Comparison of ENCODE assay signal across 8 cellular contexts in the genomic region with DNA sequence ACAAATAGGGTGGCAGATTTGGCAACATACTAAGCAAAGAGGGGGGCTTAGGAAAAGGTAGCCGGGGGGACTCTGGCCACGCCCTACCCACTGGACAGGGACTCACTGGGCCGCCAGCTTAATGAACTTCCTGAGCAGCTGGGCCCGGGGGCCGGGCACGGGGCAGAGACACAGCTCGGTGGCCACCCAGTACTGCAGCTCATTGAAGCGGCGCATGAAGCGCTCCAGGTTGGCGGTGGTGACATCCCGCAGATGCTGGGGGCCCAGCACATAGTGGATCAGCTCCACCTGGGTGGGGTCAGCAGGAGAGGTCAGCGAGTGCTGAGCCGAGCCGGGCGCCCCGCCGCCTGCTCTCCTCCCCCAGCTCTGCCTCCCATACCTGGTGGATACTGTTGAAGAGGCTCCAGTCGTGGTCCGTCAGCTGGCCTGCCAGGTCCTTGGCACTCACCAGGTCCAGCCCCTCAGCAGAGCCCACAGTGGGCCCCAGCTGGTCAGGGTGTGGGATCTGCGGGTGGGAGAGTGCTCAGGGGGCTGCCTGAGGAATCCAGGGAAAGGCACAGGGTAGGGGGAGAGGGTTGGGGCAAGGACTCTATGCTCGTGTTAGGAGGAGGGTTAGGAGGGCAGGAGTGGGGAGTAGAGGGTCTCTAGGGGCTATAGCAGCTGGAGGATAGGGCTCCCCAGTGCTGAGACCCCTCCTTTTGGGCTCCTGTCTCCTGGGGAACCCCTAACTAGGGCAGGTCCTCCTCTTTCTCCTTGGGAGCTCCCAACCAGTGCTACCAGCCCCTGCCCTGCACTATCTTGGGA. TPM values are rescaled to one million over a fixed set of nuclear protein-coding genes. Genes with fewer than 3 reads are reported as not detected.
A peak's percentile ranks its signal among the peaks of the same experiment; 100 is the strongest.
DNase-seq lines count a peak whose midpoint lies in the region; ATAC-seq and TF ChIP-seq lines count a peak whose summit lies in the region.

No MANE protein-coding gene starts in this region.

- BruUV-seq in HCT116 (replicated peaks; lab: Mats Ljungman, UMichigan), result no TSS peak

- H3K36me3 ChIP-seq in HCT116 (ENCODE audit: control insufficient read depth in 1 of 2, insufficient read depth in 2 of 2, low read length in 2 of 2) (no peaks in the 10 kb centered on the region), OCI-LY1 (ENCODE audit: insufficient read depth, low read length) (no peaks in the 10 kb centered on the region)

- RAD21 ChIA-PET in HCT116 (lab: Charles Lee; ENCODE audit: low non-redundant PET in 1 of 2, low total read pairs in 2 of 2, uncharacterized antibody in 2 of 2, unreplicated experiment in 2 of 2), result interaction anchor here (0.6 to 5.5 kb wide), 11 partner anchors 25 to 455 kb away, joined by 3 to 61 read pairs (median 4); no protein-coding TSS in a partner anchor

- H3K4me2 ChIP-seq in HCT116 (ENCODE audit: low read length) (peak overlapping the region; percentile 47), OCI-LY1 (ENCODE audit: low read length) (peak overlapping the region; percentile 43; the same call in 1 of the 2 replicates)

- H3K27ac ChIP-seq in HCT116 (ENCODE audit: low read depth, low read length), result no peak overlapping the region
- peak overlapping the region; percentile 38 for H3K27ac ChIP-seq in OCI-LY1 (ENCODE audit: low read depth, low read length, poor library complexity, severe bottlenecking)

- H3K4me1 ChIP-seq in HCT116 (ENCODE audit: control insufficient read depth in 1 of 2, insufficient read depth in 2 of 2, low read length in 2 of 2) (peaks cover 29 to 48% of the 10 kb centered on the region in 2 experiments), OCI-LY1 (ENCODE audit: insufficient read depth, low read length, severe bottlenecking) (peaks cover 23% of the 10 kb centered on the region)

- CTCF ChIA-PET in HCT116 (lab: Charles Lee), result interaction anchor here (0.7 to 6.2 kb wide), 9 partner anchors 8 to 464 kb away, joined by 3 to 197 read pairs (median 15); a partner anchor contains a TSS

- TF ChIP-seq RAD21 in HCT116 (IDR thresholded peaks at IDR 0.05; ENCODE audit: low read depth), result no peak

- no peaks in the 10 kb centered on the region for H3K79me2 ChIP-seq in HCT116 (ENCODE audit: insufficient read depth, low read length)
- H3K79me2 ChIP-seq in OCI-LY1 (ENCODE audit: insufficient read depth, low read length), result no peaks in the 10 kb centered on the region

- intact Hi-C loops in HCT116 (cut with micrococcal nuclease), result no loop called here

- no peak for TF ChIP-seq CTCF in GM13976 (IDR thresholded peaks at IDR 0.05; ENCODE audit: borderline replicate concordance, control extremely low read depth, extremely low read depth, insufficient read depth, missing control alignments)
- TF ChIP-seq CTCF in HCT116 (IDR thresholded peaks at IDR 0.05 in 2 of 3, conservative IDR thresholded peaks at IDR 0.05 in 1 of 3; ENCODE audit: borderline replicate concordance in 1 of 3, insufficient read depth in 1 of 3, low read depth in 2 of 3, low read length in 2 of 3), result no peak
- no peak for TF ChIP-seq CTCF in OCI-LY1 (IDR thresholded peaks at IDR 0.05; ENCODE audit: low read length)

- H3K4me3 Mint-ChIP-seq in naive thymus-derived CD8-positive, alpha-beta T cell, result peak overlapping the region in 9 of 10 donors; percentile 36 to 61 (median 49)
- no peak overlapping the region for H3K4me3 Mint-ChIP-seq in activated naive CD8-positive, alpha-beta T cell treated with anti-CD3 and anti-CD28 coated beads for 36 hours

- no peaks in the 10 kb centered on the region for H4K20me1 ChIP-seq in HCT116 (ENCODE audit: insufficient read depth)
- H4K20me1 ChIP-seq in OCI-LY1 (ENCODE audit: insufficient read depth, low read length), result no peaks in the 10 kb centered on the region

- no peaks in the 10 kb centered on the region for H3K36me3 Mint-ChIP-seq in naive thymus-derived CD8-positive, alpha-beta T cell
- H3K36me3 Mint-ChIP-seq in activated naive CD8-positive, alpha-beta T cell treated with anti-CD3 and anti-CD28 coated beads for 36 hours, result no peaks in the 10 kb centered on the region

- peaks cover 0 to 2% (median 0%) of the 10 kb centered on the region in 9 donors for H3K9me3 Mint-ChIP-seq in naive thymus-derived CD8-positive, alpha-beta T cell
- no peaks in the 10 kb centered on the region for H3K9me3 Mint-ChIP-seq in activated naive CD8-positive, alpha-beta T cell treated with anti-CD3 and anti-CD28 coated beads for 36 hours

- in situ Hi-C loops in GM13976 (cut with MboI; ENCODE audit: low sequenced_read_pairs, unreplicated experiment), result no loop called here

- no peak overlapping the region for H3K4me3 ChIP-seq in HCT116 (replicated peaks in 1 of 2; ENCODE audit: low read depth in 1 of 2, low read length in 2 of 2)
- peak overlapping the region; percentile 13 for H3K4me3 ChIP-seq in OCI-LY1 (ENCODE audit: low read depth, low read length, poor library complexity, severe bottlenecking)

- H2AFZ ChIP-seq in HCT116 (ENCODE audit: low read depth, low read length, poor library complexity, severe bottlenecking), result no peak overlapping the region
- no peak overlapping the region for H2AFZ ChIP-seq in OCI-LY1 (ENCODE audit: low read length)

- H3K27me3 Mint-ChIP-seq in naive thymus-derived CD8-positive, alpha-beta T cell, result no peaks in the 10 kb centered on the region
- H3K27me3 Mint-ChIP-seq in activated naive CD8-positive, alpha-beta T cell treated with anti-CD3 and anti-CD28 coated beads for 36 hours, result no peaks in the 10 kb centered on the region

- TF ChIP-seq POLR2A in HCT116 (IDR thresholded peaks at IDR 0.05; ENCODE audit: borderline replicate concordance, extremely low read depth, insufficient read depth, insufficient read length), result no peak

- no peak; the same call in 1 of the 2 replicates for ATAC-seq in HCT116
- no peak for ATAC-seq in naive thymus-derived CD8-positive, alpha-beta T cell

- peaks cover 5% of the 10 kb centered on the region; the same call in 1 of the 2 replicates for H3F3A ChIP-seq in OCI-LY1 (ENCODE audit: insufficient read depth, low read length)

- no peaks in the 10 kb centered on the region for H3K9me2 ChIP-seq in HCT116 (ENCODE audit: insufficient read depth)
- H3K9me2 ChIP-seq in OCI-LY1 (ENCODE audit: low read depth, low read length), result no peaks in the 10 kb centered on the region

- H3K27me3 ChIP-seq in HCT116 (ENCODE audit: insufficient read depth, low read length), result no peaks in the 10 kb centered on the region
- H3K27me3 ChIP-seq in OCI-LY1 (ENCODE audit: insufficient read depth, low read length), result no peaks in the 10 kb centered on the region

- DNase-seq in GM13976 (ENCODE audit: low spot score) (peak; percentile 52), HCT116 (ENCODE audit: low read depth, low spot score) (no peak), dedifferentiated amniotic fluid mesenchymal stem cell (ENCODE audit: extremely low spot score) (no peak), NCI-H2107 (lab: John Stamatoyannopoulos, UW) (no peak), OCI-M2 (lab: John Stamatoyannopoulos, UW; ENCODE audit: unreplicated experiment) (no peak)
- DNase-seq in naive thymus-derived CD8-positive, alpha-beta T cell, result no peak
- DNase-seq in activated naive CD8-positive, alpha-beta T cell treated with anti-CD3 and anti-CD28 coated beads for 36 hours, result no peak

- H3K9ac ChIP-seq in HCT116 (ENCODE audit: low read length) (no peak overlapping the region), OCI-LY1 (ENCODE audit: low read length) (no peak overlapping the region; the same call in 1 of the 2 replicates)

- peaks cover 28 to 79% (median 48%) of the 10 kb centered on the region in 4 donors for H3K4me1 Mint-ChIP-seq in naive thymus-derived CD8-positive, alpha-beta T cell
- H3K4me1 Mint-ChIP-seq in activated naive CD8-positive, alpha-beta T cell treated with anti-CD3 and anti-CD28 coated beads for 36 hours, result peaks cover 11% of the 10 kb centered on the region

- no peaks in the 10 kb centered on the region for H3K9me3 ChIP-seq in HCT116 (ENCODE audit: control insufficient read depth in 1 of 2, insufficient read depth in 1 of 2, low read depth in 1 of 2, low read length in 2 of 2)
- H3K9me3 ChIP-seq in OCI-LY1 (ENCODE audit: low read length), result no peaks in the 10 kb centered on the region

- POLR2A ChIA-PET in HCT116 (lab: Charles Lee), result interaction anchor here (1.2 to 1.6 kb wide), 2 partner anchors 26 to 100 kb away, joined by 3 to 4 read pairs; no protein-coding TSS in a partner anchor
- POLR2A ChIA-PET in naive thymus-derived CD8-positive, alpha-beta T cell (lab: Charles Lee), result interaction anchor here (0.8 to 4.3 kb wide), 11 partner anchors 9 to 1370 kb away, joined by 3 to 22 read pairs (median 5); a partner anchor contains a TSS

- H3K27ac Mint-ChIP-seq in naive thymus-derived CD8-positive, alpha-beta T cell, result peak overlapping the region; percentile 14 to 91 (median 54)
- no peak overlapping the region for H3K27ac Mint-ChIP-seq in activated naive CD8-positive, alpha-beta T cell treated with anti-CD3 and anti-CD28 coated beads for 36 hours

TF ChIP-seq in HCT116, 20 proteins besides CTCF, POLR2A, EP300 and RAD21 (continues in another document):
- TF ChIP-seq YY1 (IDR thresholded peaks at IDR 0.05; ENCODE audit: extremely low read depth, insufficient replicate concordance, low read depth, low read length), result no peak
- no peak for TF ChIP-seq ZNF274 (IDR thresholded peaks at IDR 0.05; ENCODE audit: low read depth, low read length)
- no peak for TF ChIP-seq FOSL1 (IDR thresholded peaks at IDR 0.05; ENCODE audit: low read depth)

RNA-seq across cellular contexts. Expression of a gene that starts 15.4 kb away (rescaled TPM):
- total RNA-seq in HCT116 (2021; ENCODE audit: unreplicated experiment), result not detected
- 0.08 TPM in 1 of 2 replicates, not detected in the other for polyA plus RNA-seq in HCT116 (2012)
- not detected for total RNA-seq in naive thymus-derived CD8-positive, alpha-beta T cell
- polyA plus RNA-seq in naive thymus-derived CD8-positive, alpha-beta T cell, result not detected
- under 1 TPM in 1 of 2 experiments, not detected in 1; 0.08 TPM for total RNA-seq in activated naive CD8-positive, alpha-beta T cell treated with anti-CD3 and anti-CD28 coated beads for 36 hours

RNA-seq across cellular contexts. Expression of a gene that starts 17.9 kb away (rescaled TPM):
- total RNA-seq in HCT116 (2021; ENCODE audit: unreplicated experiment), result 1.8 TPM
- 1.1 and 1.9 TPM in 2 replicates for polyA plus RNA-seq in HCT116 (2012)
- total RNA-seq in naive thymus-derived CD8-positive, alpha-beta T cell, result under 1 TPM; 0.63 to 0.65 TPM
- polyA plus RNA-seq in naive thymus-derived CD8-positive, alpha-beta T cell, result under 1 TPM; 0.08 to 0.27 (median 0.12) TPM
- under 1 TPM; 0.27 to 0.54 TPM for total RNA-seq in activated naive CD8-positive, alpha-beta T cell treated with anti-CD3 and anti-CD28 coated beads for 36 hours

RNA-seq across cellular contexts. Expression of a gene that starts 32.3 kb away (rescaled TPM):
- 20.0 TPM for total RNA-seq in HCT116 (2021; ENCODE audit: unreplicated experiment)
- polyA plus RNA-seq in HCT116 (2012), result 12.2 and 15.7 TPM in 2 replicates
- total RNA-seq in naive thymus-derived CD8-positive, alpha-beta T cell, result 10 to 100 TPM; 11.5 to 12.8 TPM
- 10 to 100 TPM in 1 of 3 donors, 1 to 10 TPM in 2; 9.4 to 11.6 (median 9.7) TPM for polyA plus RNA-seq in naive thymus-derived CD8-positive, alpha-beta T cell
- total RNA-seq in activated naive CD8-positive, alpha-beta T cell treated with anti-CD3 and anti-CD28 coated beads for 36 hours, result 1 to 10 TPM; 5.4 to 6.0 TPM

RNA-seq across cellular contexts. Expression of a gene that starts 34.9 kb away (rescaled TPM):
- total RNA-seq in HCT116 (2021; ENCODE audit: unreplicated experiment), result 48.3 TPM
- polyA plus RNA-seq in HCT116 (2012), result 8.1 and 12.7 TPM in 2 replicates
- 10 to 100 TPM; 41.5 to 41.8 TPM for total RNA-seq in naive thymus-derived CD8-positive, alpha-beta T cell
- 10 to 100 TPM; 34.6 to 38.7 (median 36.0) TPM for polyA plus RNA-seq in naive thymus-derived CD8-positive, alpha-beta T cell
- 10 to 100 TPM; 58.7 to 61.8 TPM for total RNA-seq in activated naive CD8-positive, alpha-beta T cell treated with anti-CD3 and anti-CD28 coated beads for 36 hours
